16 cellular contexts compared by ENCODE assay signal in the genomic region with DNA sequence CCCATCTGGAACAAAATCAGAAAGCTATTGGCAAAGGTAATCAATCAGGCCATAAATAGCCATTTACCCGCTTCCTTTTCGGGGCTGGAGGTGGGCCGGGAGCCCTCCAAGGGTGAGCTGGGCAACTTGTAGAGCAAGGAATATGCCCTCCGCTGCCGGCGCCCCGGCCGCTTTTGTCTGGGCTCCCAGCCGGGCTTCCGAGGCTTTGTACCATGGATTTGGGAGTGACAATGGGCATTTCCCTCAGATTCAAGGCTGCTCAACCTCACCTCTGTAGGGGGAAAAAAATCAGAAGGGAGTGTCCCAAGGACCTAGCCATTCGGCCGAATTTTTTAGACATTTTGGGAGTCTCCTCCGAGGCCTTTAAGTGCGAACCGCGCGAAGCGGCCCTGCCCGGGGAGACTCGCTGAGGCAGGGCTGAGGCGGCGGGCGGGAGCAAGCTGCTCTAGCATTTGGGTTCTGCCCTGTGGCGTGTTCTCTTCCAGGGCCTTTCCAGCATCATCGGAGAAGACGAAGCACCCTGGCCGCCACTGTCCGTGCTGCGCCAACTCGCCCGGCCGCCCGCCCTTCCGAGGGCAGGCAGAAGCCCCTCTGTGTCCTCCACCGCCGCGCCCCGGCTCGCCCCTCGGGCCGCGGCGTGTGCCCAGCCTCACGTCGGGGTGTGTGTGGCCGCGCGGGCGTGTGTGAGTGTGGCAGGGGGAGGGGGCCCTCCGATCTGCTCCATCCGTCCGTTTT. TPM values are rescaled to one million over a fixed set of nuclear protein-coding genes. Genes with fewer than 3 reads are reported as not detected.
A peak's percentile ranks its signal among the peaks of the same experiment; 100 is the strongest.
DNase-seq lines count a peak whose midpoint lies in the region; ATAC-seq, FAIRE-seq and TF ChIP-seq lines count a peak whose summit lies in the region.
"Had no signal": no experiment of that assay in that cellular context is flagged by ENCODE, and none has a peak within 500 bp of the region (broad histone marks: within the 10 kb centered on the region; RNA-seq: fewer than 3 reads in every experiment).

No MANE protein-coding gene starts in this region.

- H3K27me3 Mint-ChIP-seq in brain (peaks cover 100% of the 10 kb centered on the region), nephron progenitor cell (ENCODE audit: low read depth, poor library complexity) (peaks cover 25% of the 10 kb centered on the region)

- peak overlapping the region; percentile 51 to 57 for H3K4me3 ChIP-seq in tibial artery
- H3K4me3 ChIP-seq in small intestine (ENCODE audit: low read depth in 1 of 2, low read length in 2 of 2) = no peak overlapping the region

- no peak for TF ChIP-seq CTCF in brain (conservative IDR thresholded peaks at IDR 0.05)
- no peak for TF ChIP-seq CTCF in nephron progenitor cell (IDR thresholded peaks at IDR 0.05)
- no peak for TF ChIP-seq CTCF in tibial artery (IDR thresholded peaks at IDR 0.05)

- H3K4me1 ChIP-seq in tibial artery (peaks cover 0 to 25% (median 19%) of the 10 kb centered on the region in 4 donors), small intestine (ENCODE audit: control insufficient read depth in 2 of 2, insufficient read depth in 1 of 2, low read depth in 1 of 2, low read length in 1 of 2) (no peaks in the 10 kb centered on the region)

- H3K27ac Mint-ChIP-seq in brain = peak overlapping the region in 1 of 5 experiments; percentile 73
- peak overlapping the region; percentile 99 for H3K27ac Mint-ChIP-seq in nephron progenitor cell
- H3K27ac Mint-ChIP-seq: stimulated activated effector memory CD8-positive, alpha-beta T cell treated with anti-CD3 and anti-CD28 coated beads, Interleukin-12 subunit alpha, Interleukin-12 subunit beta, amount 100 ng/mL, for 72 hours had no signal

- no peaks in the 10 kb centered on the region for H3K9me3 ChIP-seq in tibial artery
- H3K9me3 ChIP-seq in small intestine (ENCODE audit: control insufficient read depth, low read depth) = no peaks in the 10 kb centered on the region

- H3K27me3 ChIP-seq in tibial artery (peaks cover 14 to 96% of the 10 kb centered on the region in 2 donors), small intestine (ENCODE audit: control insufficient read depth in 2 of 2, insufficient read depth in 2 of 2, low read length in 2 of 2) (peaks cover 19 to 71% of the 10 kb centered on the region in 2 donors)

- H3K36me3 Mint-ChIP-seq in brain (no peaks in the 10 kb centered on the region), nephron progenitor cell (ENCODE audit: low read depth) (peaks cover 13% of the 10 kb centered on the region)

- no peak overlapping the region for H3K27ac ChIP-seq in tibial artery
- H3K27ac ChIP-seq in small intestine (ENCODE audit: low read depth in 1 of 2, low read length in 1 of 2) = no peak overlapping the region

- peak; percentile 34 for DNase-seq in activated CD4-positive, alpha-beta T cell treated with anti-CD3 and anti-CD28 coated beads for 48 hours
- no peak for DNase-seq in activated CD4-positive, alpha-beta T cell treated with anti-CD3 and anti-CD28 coated beads, Interleukin-2, amount 50 U/mL, for 1 hour
- DNase-seq in nephron progenitor cell (no peak), tibial artery (no peak), small intestine (no peak), Ammon's horn (ENCODE audit: low spot score) (no peak)
- DNase-seq: NCI-H187 treated with DMSO at 0.1 percent for 48 hours; RPMI8226; stimulated activated CD4-positive, alpha-beta T cell treated with anti-CD3 and anti-CD28 coated beads, Interleukin-4, amount 100 ng/mL, for 24 hours had no signal

- intact Hi-C loops in tibial artery (cut with DNase I; ENCODE audit: low total_unique reads) = no loop called here

- H3K36me3 ChIP-seq in tibial artery = no peaks in the 10 kb centered on the region
- no peaks in the 10 kb centered on the region for H3K36me3 ChIP-seq in small intestine (ENCODE audit: control insufficient read depth in 2 of 2, insufficient read depth in 2 of 2, low read length in 2 of 2)

- 9 to 18% (median 9%) methylated on average over 39 to 52 of the region's 52 CpGs for WGBS in small intestine, 3 donors

- H3K4me1 Mint-ChIP-seq in brain (peaks cover 12% of the 10 kb centered on the region), nephron progenitor cell (peaks cover 69% of the 10 kb centered on the region)

- no peak for FAIRE-seq in small intestine (lab: Jason Lieb, UNC)
- FAIRE-seq: D721Med, H54, islet of Langerhans had no signal

- peaks cover 0 to 20% (median 10%) of the 10 kb centered on the region in 5 experiments for H3K9me3 Mint-ChIP-seq in brain
- no peaks in the 10 kb centered on the region for H3K9me3 Mint-ChIP-seq in nephron progenitor cell
- H3K9me3 Mint-ChIP-seq: stimulated activated effector memory CD8-positive, alpha-beta T cell treated with anti-CD3 and anti-CD28 coated beads, Interleukin-12 subunit alpha, Interleukin-12 subunit beta, amount 100 ng/mL, for 72 hours had no signal

- ATAC-seq in HG02759 (IDR thresholded peaks at IDR 0.05; ENCODE audit: unreplicated experiment) = no peak
- ATAC-seq: stimulated activated effector memory CD8-positive, alpha-beta T cell treated with anti-CD3 and anti-CD28 coated beads, Interleukin-12 subunit alpha, Interleukin-12 subunit beta, amount 100 ng/mL, for 72 hours had no signal

- H3K4me3 Mint-ChIP-seq in brain = peak overlapping the region; percentile 31 to 87 (median 56)
- H3K4me3 Mint-ChIP-seq in nephron progenitor cell = peak overlapping the region; percentile 86
- H3K4me3 Mint-ChIP-seq: stimulated activated effector memory CD8-positive, alpha-beta T cell treated with anti-CD3 and anti-CD28 coated beads, Interleukin-12 subunit alpha, Interleukin-12 subunit beta, amount 100 ng/mL, for 72 hours had no signal

RNA-seq across cellular contexts. Expression of a gene that starts 1.0 kb away (rescaled TPM):
- 8.9 TPM for polyA plus RNA-seq in brain (ENCODE audit: insufficient read depth, low read depth, low replicate concordance)
- polyA plus RNA-seq in small intestine = 1 to 10 TPM in 1 of 3 donors, under 1 TPM in 1, not detected in 1; 0.27 to 1.9 TPM
- polyA plus RNA-seq: AG04450 had no signal

RNA-seq across cellular contexts. Expression of a gene that starts 5.0 kb away (rescaled TPM):
- polyA plus RNA-seq in brain (ENCODE audit: insufficient read depth, low read depth, low replicate concordance) (17.2 TPM), small intestine (under 1 TPM in 1 of 3 donors, not detected in 2; 0.09 TPM)
- polyA plus RNA-seq: AG04450 had no signal

RNA-seq across cellular contexts. Expression of a gene that starts 8.0 kb away (rescaled TPM):
- 10.0 TPM for polyA plus RNA-seq in brain (ENCODE audit: insufficient read depth, low read depth, low replicate concordance)
- polyA plus RNA-seq in small intestine = 1 to 10 TPM in 2 of 3 donors, under 1 TPM in 1; 0.89 to 5.3 (median 1.9) TPM
- polyA plus RNA-seq: AG04450 had no signal

RNA-seq across cellular contexts. Expression of a gene that starts 14.5 kb away (rescaled TPM):
- 5.1 TPM for polyA plus RNA-seq in brain (ENCODE audit: insufficient read depth, low read depth, low replicate concordance)
- polyA plus RNA-seq in small intestine = not detected
- polyA plus RNA-seq: AG04450 had no signal

RNA-seq across cellular contexts. Expression of a gene that starts 21.9 kb away (rescaled TPM):
- polyA plus RNA-seq in brain (ENCODE audit: insufficient read depth, low read depth, low replicate concordance) (1.3 TPM), small intestine (not detected)
- polyA plus RNA-seq: AG04450 had no signal

Comparison
In these comparisons a context has a peak if more than half of its experiments do, and no peak if none do; other contexts are left out.
1. H3K4me3 ChIP-seq: peak in tibial artery (2 of 2); none in small intestine (0 of 2).
2. RNA of a gene that starts 5.0 kb away (polyA plus RNA-seq): 17.2 TPM in brain (single experiment); 0.09 TPM in small intestine; every median in the first group is over 10 times any median in the second.